ENCODE assay signal across 31 cellular contexts in the genomic region with DNA sequence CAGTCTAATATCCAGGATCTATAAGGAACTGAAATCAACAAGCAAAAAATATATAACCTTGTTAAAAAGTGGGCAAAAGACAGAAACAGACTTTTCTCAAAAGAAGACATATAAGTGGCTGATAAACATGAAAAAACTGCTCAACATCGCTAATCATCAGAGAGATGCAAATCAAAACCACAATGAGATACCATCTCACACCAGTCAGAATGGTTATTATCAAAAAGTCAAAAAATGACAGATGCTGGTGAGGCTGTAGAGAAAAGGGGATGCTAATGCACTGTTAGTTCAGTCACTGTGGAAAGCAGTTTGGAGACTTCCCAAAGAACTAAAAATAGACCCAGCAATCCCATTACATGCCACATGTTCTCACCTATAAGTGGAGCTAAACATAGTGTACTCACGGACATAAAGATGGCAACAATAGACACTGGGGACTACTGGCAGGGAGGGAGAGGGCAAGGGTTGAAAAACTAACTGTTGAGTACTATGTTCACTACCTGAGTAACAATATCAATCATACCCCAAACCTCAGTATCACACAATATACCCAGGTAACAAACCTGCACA. TPM values are rescaled to one million over a fixed set of nuclear protein-coding genes. Genes with fewer than 3 reads are reported as not detected.
"Had no signal": no experiment of that assay in that cellular context is flagged by ENCODE, and none has a peak within 500 bp of the region (broad histone marks: within the 10 kb centered on the region; RNA-seq: fewer than 3 reads in every experiment).

No MANE protein-coding gene starts in this region.

- H3K36me3 Mint-ChIP-seq: activated CD4-positive, alpha-beta memory T cell treated with anti-CD3 and anti-CD28 coated beads for 36 hours; activated naive CD8-positive, alpha-beta T cell; T-cell had no signal

- ATAC-seq: activated T-cell treated with anti-CD3 and anti-CD28 coated beads, Interleukin-2, amount 50 U/mL, for 4 hours; activated T-helper 17 cell treated with anti-CD3 and anti-CD28 coated beads, Interleukin-2, amount 50 U/mL, for 72 hours; Panc1; T-cell had no signal

- H3K36me3 ChIP-seq: brain microvascular endothelial cell, cardiac muscle cell, MG63, SJSA1 had no signal

- H3K4me1 ChIP-seq: SJSA1 had no signal

- H3K9me3 Mint-ChIP-seq: activated CD4-positive, alpha-beta T cell treated with anti-CD3 and anti-CD28 coated beads, Interleukin-2, amount 10 ng/mL, durations not matched to agents 7 days and 5 days; activated T-cell treated with anti-CD3 and anti-CD28 coated beads, Interleukin-2, amount 50 U/mL, for 4 hours; activated T-helper 17 cell treated with anti-CD3 and anti-CD28 coated beads, Interleukin-2, amount 50 U/mL, for 72 hours; T-cell had no signal

- H3K4me3 ChIP-seq: cardiac muscle cell, MG63, SJSA1 had no signal

- DNase-seq: activated CD4-positive, alpha-beta memory T cell treated with anti-CD3 and anti-CD28 coated beads for 36 hours; activated CD4-positive, alpha-beta T cell treated with anti-CD3 and anti-CD28 coated beads, Interleukin-2, amount 10 ng/mL, durations not matched to agents 7 days and 5 days; activated CD4-positive, CD25-positive, alpha-beta regulatory T cell; activated CD8-positive, alpha-beta memory T cell treated with anti-CD3 and anti-CD28 coated beads for 24 hours; activated gamma-delta T cell; activated naive CD4-positive, alpha-beta T cell treated with anti-CD3 and anti-CD28 coated beads for 36 hours; activated T-cell treated with anti-CD3 and anti-CD28 coated beads, Interleukin-2, amount 50 U/mL, for 4 hours; brain microvascular endothelial cell; cerebellar nuclear complex; MG63; MV-4-11; NCI-H1092 treated with DMSO at 0.1 percent for 48 hours; NCI-H1436; NCI-H187 treated with DMSO at 0.1 percent for 48 hours; NCI-H2081 treated with DMSO at 0.1 percent for 48 hours; NCI-H226; NCI-H526; NCI-H774; NK-92 treated with Interleukin-12 subunit alpha and Interleukin-12 subunit beta, amount 100 ng/mL, for 24 hours; OCI-M1; RPMI8226; SHP77; T-cell; T1000 had no signal

- H3K4me1 Mint-ChIP-seq: activated CD4-positive, alpha-beta T cell treated with anti-CD3 and anti-CD28 coated beads, Interleukin-2, amount 10 ng/mL, durations not matched to agents 7 days and 5 days had no signal

- H3K27ac Mint-ChIP-seq: activated CD4-positive, alpha-beta memory T cell treated with anti-CD3 and anti-CD28 coated beads for 36 hours; activated CD4-positive, alpha-beta T cell treated with anti-CD3 and anti-CD28 coated beads, Interleukin-2, amount 10 ng/mL, durations not matched to agents 7 days and 5 days; activated naive CD4-positive, alpha-beta T cell treated with anti-CD3 and anti-CD28 coated beads for 36 hours; activated naive CD8-positive, alpha-beta T cell; activated T-helper 17 cell treated with anti-CD3 and anti-CD28 coated beads, Interleukin-2, amount 50 U/mL, for 72 hours; T-cell had no signal

- H3K9me3 ChIP-seq: SJSA1 had no signal

- H3K27ac ChIP-seq: brain microvascular endothelial cell, cardiac muscle cell, SJSA1, VCaP had no signal

- H3K27me3 ChIP-seq: brain microvascular endothelial cell, cardiac muscle cell, MG63, SJSA1 had no signal

- H3K4me3 Mint-ChIP-seq: activated CD4-positive, alpha-beta memory T cell treated with anti-CD3 and anti-CD28 coated beads for 36 hours; activated CD4-positive, alpha-beta T cell treated with anti-CD3 and anti-CD28 coated beads, Interleukin-2, amount 10 ng/mL, durations not matched to agents 7 days and 5 days; activated naive CD4-positive, alpha-beta T cell treated with anti-CD3 and anti-CD28 coated beads for 36 hours; activated naive CD8-positive, alpha-beta T cell; activated T-cell treated with anti-CD3 and anti-CD28 coated beads, Interleukin-2, amount 50 U/mL, for 4 hours; activated T-helper 17 cell treated with anti-CD3 and anti-CD28 coated beads, Interleukin-2, amount 50 U/mL, for 72 hours; T-cell had no signal

RNA-seq across cellular contexts. Expression of a gene that starts 11.7 kb away (rescaled TPM):
- total RNA-seq: activated CD4-positive, alpha-beta memory T cell treated with anti-CD3 and anti-CD28 coated beads for 36 hours; activated CD4-positive, alpha-beta T cell treated with anti-CD3 and anti-CD28 coated beads, Interleukin-2, amount 10 ng/mL, durations not matched to agents 7 days and 5 days; activated naive CD4-positive, alpha-beta T cell treated with anti-CD3 and anti-CD28 coated beads for 36 hours; activated T-cell treated with anti-CD3 and anti-CD28 coated beads, Interleukin-2, amount 50 U/mL, for 4 hours; activated T-helper 17 cell treated with anti-CD3 and anti-CD28 coated beads, Interleukin-2, amount 50 U/mL, for 72 hours; NCI-H460; T-cell had no signal
